Comparison of ENCODE assay signal across 25 cellular contexts in the genomic region with DNA sequence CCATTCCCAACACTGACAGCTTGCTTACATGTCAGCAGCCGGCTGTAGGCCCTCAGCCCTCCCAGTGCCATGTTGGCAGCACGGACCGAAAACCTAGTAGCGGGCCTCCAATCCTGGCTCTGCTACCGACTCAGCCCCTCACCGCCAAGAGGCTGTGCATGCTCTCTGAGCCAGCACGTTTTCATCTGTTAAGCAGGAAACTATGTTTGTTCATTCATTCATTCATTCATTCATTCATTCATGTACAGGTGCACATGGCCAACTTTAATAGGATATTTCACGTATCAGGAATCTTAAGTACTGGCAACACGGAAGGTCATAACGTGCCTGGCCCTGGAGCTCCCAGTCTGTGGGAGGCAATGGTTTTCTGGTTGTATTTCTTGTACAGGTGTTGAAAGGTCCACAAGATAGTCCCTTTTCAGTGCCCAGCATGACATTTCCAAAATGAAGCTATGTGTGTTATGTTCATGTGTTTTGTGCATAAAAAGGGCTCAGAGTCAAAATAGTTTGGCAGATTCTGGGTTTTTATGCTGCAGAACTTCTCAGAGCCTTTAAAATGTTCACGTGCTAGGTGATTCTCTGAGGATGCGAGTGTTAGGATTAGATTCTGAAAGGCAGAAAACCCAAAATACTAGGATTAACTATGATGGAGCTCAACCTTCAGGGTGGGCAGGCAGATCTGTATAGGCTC. TPM values are rescaled to one million over a fixed set of nuclear protein-coding genes. Genes with fewer than 3 reads are reported as not detected.
DNase-seq lines count a peak whose midpoint lies in the region; ATAC-seq, FAIRE-seq and TF ChIP-seq lines count a peak whose summit lies in the region.
"Had no signal": no experiment of that assay in that cellular context is flagged by ENCODE, and none has a peak within 500 bp of the region (broad histone marks: within the 10 kb centered on the region; RNA-seq: fewer than 3 reads in every experiment).

No MANE protein-coding gene starts in this region.

- no peak overlapping the region for H3K9ac ChIP-seq in GM12878 (ENCODE audit: control insufficient read depth, insufficient read depth, low read length)

- TF ChIP-seq CTCF in CD4-positive, alpha-beta T cell (IDR thresholded peaks at IDR 0.05), result no peak
- no peak for TF ChIP-seq CTCF in GM12878 (IDR thresholded peaks at IDR 0.05 in 2 of 3, conservative IDR thresholded peaks at IDR 0.05 in 1 of 3; ENCODE audit: control insufficient read depth in 2 of 3, extremely low read depth in 1 of 3, insufficient read depth in 1 of 3, low read depth in 3 of 3, low read length in 3 of 3)

- H4K20me1 ChIP-seq in GM12878 (ENCODE audit: control insufficient read depth, insufficient read depth), result no peaks in the 10 kb centered on the region

- no peaks in the 10 kb centered on the region for H3K27me3 Mint-ChIP-seq in activated CD4-positive, alpha-beta T cell treated with anti-CD3 and anti-CD28 coated beads, Interleukin-2, amount 10 ng/mL, durations not matched to agents 24 days and 14 days
- H3K27me3 Mint-ChIP-seq in activated CD4-positive, alpha-beta T cell treated with anti-CD3 and anti-CD28 coated beads, Interleukin-2, amount 10 ng/mL, durations not matched to agents 7 days and 5 days, result no peaks in the 10 kb centered on the region
- H3K27me3 Mint-ChIP-seq in CD4-positive, alpha-beta T cell, result no peaks in the 10 kb centered on the region
- H3K27me3 Mint-ChIP-seq in naive thymus-derived CD8-positive, alpha-beta T cell, result no peaks in the 10 kb centered on the region

- TF ChIP-seq POLR2A in GM12878 (IDR thresholded peaks at IDR 0.05; ENCODE audit: low read depth, low read length), result no peak

- SMC1A ChIA-PET in GM12878 (lab: Charles Lee; ENCODE audit: uncharacterized antibody, unreplicated experiment), result interaction anchor here (0.9 to 1.5 kb wide), 2 partner anchors 8 to 73 kb away, joined by 3 to 4 read pairs; no protein-coding TSS in a partner anchor

- peak overlapping the region; percentile 54 for H3K27ac Mint-ChIP-seq in activated CD4-positive, alpha-beta T cell treated with anti-CD3 and anti-CD28 coated beads, Interleukin-2, amount 10 ng/mL, durations not matched to agents 24 days and 14 days
- H3K27ac Mint-ChIP-seq in activated CD4-positive, alpha-beta T cell treated with anti-CD3 and anti-CD28 coated beads, Interleukin-2, amount 10 ng/mL, durations not matched to agents 7 days and 5 days, result no peak overlapping the region
- H3K27ac Mint-ChIP-seq in CD4-positive, alpha-beta T cell, result peak overlapping the region; percentile 68
- H3K27ac Mint-ChIP-seq in naive thymus-derived CD8-positive, alpha-beta T cell, result peak overlapping the region in 8 of 10 donors; percentile 15 to 88 (median 55)
- H3K27ac Mint-ChIP-seq: CD14-positive monocyte, GM23338 had no signal

- no peak for DNase-seq in activated CD4-positive, alpha-beta T cell treated with anti-CD3 and anti-CD28 coated beads, Interleukin-2, amount 10 ng/mL, durations not matched to agents 24 days and 14 days
- no peak for DNase-seq in activated CD4-positive, alpha-beta T cell treated with anti-CD3 and anti-CD28 coated beads, Interleukin-2, amount 10 ng/mL, durations not matched to agents 7 days and 5 days
- DNase-seq in CD4-positive, alpha-beta T cell, result no peak
- DNase-seq in GM12878 (ENCODE audit: low read depth, low spot score) (no peak), NCI-H82 (lab: John Stamatoyannopoulos, UW) (no peak), NCI-H1694 (lab: John Stamatoyannopoulos, UW) (no peak)
- DNase-seq in naive thymus-derived CD8-positive, alpha-beta T cell, result no peak
- DNase-seq in stimulated activated CD4-positive, alpha-beta T cell treated with anti-CD3 and anti-CD28 coated beads, Interleukin-2, amount 100 ng/mL, for 48 hours, result no peak
- DNase-seq: BE2C; DMS153; DND-41; KG1; MG63; NCI-H1105 treated with DMSO at 0.1 percent for 48 hours; NCI-H146; NCI-H2029; NCI-H446; NCI-H524 treated with DMSO at 0.1 percent for 48 hours; NCI-H774; NK-92 treated with Interleukin-12 subunit alpha and Interleukin-12 subunit beta, amount 100 ng/mL, for 24 hours; PC-3 had no signal

- no peak for ATAC-seq in CD4-positive, alpha-beta T cell (ENCODE audit: poor library complexity)
- no peak for ATAC-seq in GM12878
- ATAC-seq in naive thymus-derived CD8-positive, alpha-beta T cell, result no peak
- ATAC-seq: GM23338, PC-3 had no signal

- no peak overlapping the region for H3K4me3 Mint-ChIP-seq in activated CD4-positive, alpha-beta T cell treated with anti-CD3 and anti-CD28 coated beads, Interleukin-2, amount 10 ng/mL, durations not matched to agents 24 days and 14 days
- no peak overlapping the region for H3K4me3 Mint-ChIP-seq in activated CD4-positive, alpha-beta T cell treated with anti-CD3 and anti-CD28 coated beads, Interleukin-2, amount 10 ng/mL, durations not matched to agents 7 days and 5 days
- H3K4me3 Mint-ChIP-seq in CD4-positive, alpha-beta T cell, result no peak overlapping the region
- H3K4me3 Mint-ChIP-seq in naive thymus-derived CD8-positive, alpha-beta T cell, result no peak overlapping the region
- H3K4me3 Mint-ChIP-seq: CD14-positive monocyte, GM23338 had no signal

- H3K9me3 ChIP-seq in CD4-positive, alpha-beta T cell (ENCODE audit: control insufficient read depth, low read length), result no peaks in the 10 kb centered on the region
- H3K9me3 ChIP-seq in GM12878 (replicated peaks; ENCODE audit: control insufficient read depth, insufficient read depth, low read length), result no peaks in the 10 kb centered on the region
- H3K9me3 ChIP-seq: BE2C, HAP-1, MG63 had no signal

- TF ChIP-seq EP300 in GM12878 (IDR thresholded peaks at IDR 0.05; ENCODE audit: borderline replicate concordance in 1 of 2, control insufficient read depth in 1 of 2, low read depth in 2 of 2, low read length in 2 of 2), result no peak

- no peak overlapping the region for H3K4me2 ChIP-seq in GM12878 (ENCODE audit: control insufficient read depth, insufficient read depth)
- H3K4me2 ChIP-seq: GM23338 had no signal

- BruUV-seq in GM12878 (replicated peaks; lab: Mats Ljungman, UMichigan), result no TSS peak

- no peaks in the 10 kb centered on the region for H3K27me3 ChIP-seq in CD4-positive, alpha-beta T cell (ENCODE audit: control insufficient read depth, insufficient read depth, low read length)
- H3K27me3 ChIP-seq in GM12878 (replicated peaks in 1 of 2; ENCODE audit: control insufficient read depth in 2 of 2, insufficient read depth in 2 of 2, low read length in 1 of 2), result no peaks in the 10 kb centered on the region
- H3K27me3 ChIP-seq: BE2C, MG63 had no signal

- POLR2A ChIA-PET in activated CD4-positive, alpha-beta T cell treated with anti-CD3 and anti-CD28 coated beads, Interleukin-2, amount 10 ng/mL, durations not matched to agents 7 days and 5 days (lab: Charles Lee), result no interaction called here
- POLR2A ChIA-PET in CD4-positive, alpha-beta T cell (lab: Charles Lee), result interaction anchor here (0.8 to 2.9 kb wide), 5 partner anchors 8 to 48 kb away, joined by 3 to 14 read pairs (median 5); no protein-coding TSS in a partner anchor
- POLR2A ChIA-PET in GM12878 (lab: Charles Lee), result interaction anchor here (0.7 kb wide), 1 partner anchor 19 kb away, joined by 3 read pairs; no protein-coding TSS in a partner anchor
- POLR2A ChIA-PET in naive thymus-derived CD8-positive, alpha-beta T cell (lab: Charles Lee), result interaction anchor here (1.2 to 6.8 kb wide), 5 partner anchors 9 to 16 kb away, joined by 3 to 47 read pairs (median 7); no protein-coding TSS in a partner anchor

- RAD21 ChIA-PET in GM12878 (lab: Charles Lee; ENCODE audit: unreplicated experiment), result no interaction called here

- no peaks in the 10 kb centered on the region for H3K4me1 ChIP-seq in GM12878 (ENCODE audit: control insufficient read depth, insufficient read depth, low read length)
- H3K4me1 ChIP-seq: HAP-1 had no signal

- H3K36me3 ChIP-seq in GM12878 (ENCODE audit: control insufficient read depth in 2 of 2, insufficient read depth in 2 of 2, low read length in 1 of 2), result peaks cover 3% of the 10 kb centered on the region in 2 experiments; a peak in 3 of 4 replicates
- H3K36me3 ChIP-seq: BE2C, HAP-1, MG63 had no signal

- peaks cover 24% of the 10 kb centered on the region for H3K4me1 Mint-ChIP-seq in activated CD4-positive, alpha-beta T cell treated with anti-CD3 and anti-CD28 coated beads, Interleukin-2, amount 10 ng/mL, durations not matched to agents 24 days and 14 days
- peaks cover 29% of the 10 kb centered on the region for H3K4me1 Mint-ChIP-seq in activated CD4-positive, alpha-beta T cell treated with anti-CD3 and anti-CD28 coated beads, Interleukin-2, amount 10 ng/mL, durations not matched to agents 7 days and 5 days
- H3K4me1 Mint-ChIP-seq in CD4-positive, alpha-beta T cell (ENCODE audit: low read depth), result peaks cover 57% of the 10 kb centered on the region
- peaks cover 23 to 75% (median 54%) of the 10 kb centered on the region in 4 donors for H3K4me1 Mint-ChIP-seq in naive thymus-derived CD8-positive, alpha-beta T cell
- H3K4me1 Mint-ChIP-seq: GM23338 had no signal

- no peak for TF ChIP-seq RAD21 in GM12878 (IDR thresholded peaks at IDR 0.05; ENCODE audit: insufficient read depth, low read depth, low read length)

- peaks cover 40% of the 10 kb centered on the region for H3K36me3 Mint-ChIP-seq in activated CD4-positive, alpha-beta T cell treated with anti-CD3 and anti-CD28 coated beads, Interleukin-2, amount 10 ng/mL, durations not matched to agents 24 days and 14 days (ENCODE audit: low read depth)
- H3K36me3 Mint-ChIP-seq in activated CD4-positive, alpha-beta T cell treated with anti-CD3 and anti-CD28 coated beads, Interleukin-2, amount 10 ng/mL, durations not matched to agents 7 days and 5 days (ENCODE audit: low read depth), result peaks cover 50% of the 10 kb centered on the region
- H3K36me3 Mint-ChIP-seq in CD4-positive, alpha-beta T cell (ENCODE audit: low read depth), result peaks cover 84% of the 10 kb centered on the region
- peaks cover 0 to 58% (median 13%) of the 10 kb centered on the region in 3 donors for H3K36me3 Mint-ChIP-seq in naive thymus-derived CD8-positive, alpha-beta T cell

- in situ Hi-C loops in GM12878 (cut with MboI), result no loop called here

- H3K27ac ChIP-seq in CD4-positive, alpha-beta T cell (ENCODE audit: low read depth, low read length), result no peak overlapping the region
- no peak overlapping the region for H3K27ac ChIP-seq in GM12878 (ENCODE audit: control insufficient read depth, insufficient read depth)
- H3K27ac ChIP-seq: 22Rv1 had no signal

- no peak overlapping the region for H3K4me3 ChIP-seq in GM12878
- H3K4me3 ChIP-seq: GM23338, HAP-1, MG63 had no signal

- H3K9me3 Mint-ChIP-seq in activated CD4-positive, alpha-beta T cell treated with anti-CD3 and anti-CD28 coated beads, Interleukin-2, amount 10 ng/mL, durations not matched to agents 24 days and 14 days, result no peaks in the 10 kb centered on the region
- H3K9me3 Mint-ChIP-seq in activated CD4-positive, alpha-beta T cell treated with anti-CD3 and anti-CD28 coated beads, Interleukin-2, amount 10 ng/mL, durations not matched to agents 7 days and 5 days, result no peaks in the 10 kb centered on the region
- H3K9me3 Mint-ChIP-seq in CD4-positive, alpha-beta T cell, result no peaks in the 10 kb centered on the region
- no peaks in the 10 kb centered on the region for H3K9me3 Mint-ChIP-seq in naive thymus-derived CD8-positive, alpha-beta T cell
- H3K9me3 Mint-ChIP-seq: GM23338 had no signal

- intact Hi-C loops in activated CD4-positive, alpha-beta T cell treated with anti-CD3 and anti-CD28 coated beads, Interleukin-2, amount 10 ng/mL, durations not matched to agents 24 days and 14 days (cut with micrococcal nuclease), result no loop called here
- intact Hi-C loops in CD4-positive, alpha-beta T cell (cut with DNase I, micrococcal nuclease), result no loop called here
- intact Hi-C loops in GM12878 (cut with micrococcal nuclease; ENCODE audit: unreplicated experiment), result no loop called here

- H3K79me2 ChIP-seq in GM12878 (ENCODE audit: control insufficient read depth, insufficient read depth, low read length), result no peaks in the 10 kb centered on the region

- CTCF ChIA-PET in activated CD4-positive, alpha-beta T cell treated with anti-CD3 and anti-CD28 coated beads, Interleukin-2, amount 10 ng/mL, durations not matched to agents 7 days and 5 days (lab: Charles Lee), result interaction anchor here (0.5 to 2.0 kb wide), 7 partner anchors 12 to 104 kb away, joined by 3 to 7 read pairs (median 3); no protein-coding TSS in a partner anchor
- CTCF ChIA-PET in CD4-positive, alpha-beta T cell (lab: Charles Lee), result no interaction called here
- CTCF ChIA-PET in GM12878 (lab: Yijun Ruan, JAX), result interaction anchor here (0.5 to 0.7 kb wide), 2 partner anchors 58 to 265 kb away, joined by 3 read pairs; no protein-coding TSS in a partner anchor

- H2AFZ ChIP-seq in GM12878 (ENCODE audit: control insufficient read depth, low read depth, low read length), result no peak overlapping the region
- H2AFZ ChIP-seq: GM23338 had no signal

- 90% methylated on average over 12 of the region's 12 CpGs for WGBS in GM12878 (ENCODE audit: insufficient coverage, insufficient replicate concordance, low lambda C conversion rate, missing lambda C conversion rate)

- no peak for FAIRE-seq in GM12878 (lab: Jason Lieb, UNC)

RNA-seq across cellular contexts. Expression of gene SUSD3, which starts 17.7 kb away (rescaled TPM):
- 38.3 and 40.9 TPM in 2 replicates for total RNA-seq in activated CD4-positive, alpha-beta T cell treated with anti-CD3 and anti-CD28 coated beads, Interleukin-2, amount 10 ng/mL, durations not matched to agents 24 days and 14 days
- 10 to 100 TPM; 81.1 to 85.8 TPM for total RNA-seq in activated CD4-positive, alpha-beta T cell treated with anti-CD3 and anti-CD28 coated beads, Interleukin-2, amount 10 ng/mL, durations not matched to agents 7 days and 5 days
- total RNA-seq in CD4-positive, alpha-beta T cell, result 10 to 100 TPM; 33.9 to 35.6 TPM
- 27.9 and 29.6 TPM in 2 replicates for total RNA-seq in GM12878 (2013; cell fraction: nucleolus; rRNA removed)
- total RNA-seq in GM12878 (2014; rRNA removed) (61.6 and 65.6 TPM in 2 replicates), GM12878 (2014; rRNA removed; fragmentation: Illumina TruSeq; extraction: Trizol) (26.9 and 29.8 TPM in 2 replicates), GM12878 (2021) (37.6 and 39.8 TPM in 2 replicates)
- polyA plus RNA-seq in GM12878 (2011; ENCODE audit: low read depth), result 15.3 TPM
- polyA plus RNA-seq in GM12878 (2011; rRNA removed) (60.0 and 92.0 TPM in 2 replicates), GM12878 (2014; fragmentation: Illumina TruSeq; extraction: Trizol) (5.4 and 14.1 TPM in 2 replicates), GM12878 (2014; fragmentation: Nextera tagmentation; extraction: Ambion mirVana) (10 to 100 TPM in 1 of 2 experiments, 1 to 10 TPM in 1; 2.5 to 15.1 TPM), GM12878 (2014; rRNA removed) (72.4 and 79.6 TPM in 2 replicates), GM12878 (2016; fragmentation: Nextera tagmentation; extraction: Ambion mirVana) (10 to 100 TPM; 30.9 to 31.3 TPM)
- polyA plus RNA-seq in GM12878 (2011; cell fraction: cytosol; rRNA removed), result 129 and 170 TPM in 2 replicates
- 83.1 and 109 TPM in 2 replicates for polyA plus RNA-seq in GM12878 (2011; cell fraction: nucleus; rRNA removed)
- polyA plus RNA-seq in GM12878 (2012), result 25.7 and 33.6 TPM in 2 replicates
- polyA minus RNA-seq in GM12878 (2011; rRNA and poly(A)+ RNA removed), result 46.4 and 91.1 TPM in 2 replicates
- 31.3 and 42.8 TPM in 2 replicates for polyA minus RNA-seq in GM12878 (2011; cell fraction: cytosol; rRNA and poly(A)+ RNA removed)
- 11.1 and 14.0 TPM in 2 replicates for polyA minus RNA-seq in GM12878 (2011; cell fraction: nucleus; rRNA and poly(A)+ RNA removed)
- total RNA-seq in naive thymus-derived CD8-positive, alpha-beta T cell, result 10 to 100 TPM; 62.1 to 64.0 TPM
- 100 to 1,000 TPM in 2 of 3 donors, 10 to 100 TPM in 1; 86.7 to 208 (median 145) TPM for polyA plus RNA-seq in naive thymus-derived CD8-positive, alpha-beta T cell

RNA-seq across cellular contexts. Expression of gene CARD19, which starts 19.8 kb away (rescaled TPM):
- 44.0 TPM in 2 replicates for total RNA-seq in activated CD4-positive, alpha-beta T cell treated with anti-CD3 and anti-CD28 coated beads, Interleukin-2, amount 10 ng/mL, durations not matched to agents 24 days and 14 days
- 10 to 100 TPM; 40.3 to 42.6 TPM for total RNA-seq in activated CD4-positive, alpha-beta T cell treated with anti-CD3 and anti-CD28 coated beads, Interleukin-2, amount 10 ng/mL, durations not matched to agents 7 days and 5 days
- 10 to 100 TPM; 38.8 to 39.2 TPM for total RNA-seq in CD4-positive, alpha-beta T cell
- 9.7 and 10.4 TPM in 2 replicates for total RNA-seq in GM12878 (2013; cell fraction: nucleolus; rRNA removed)
- total RNA-seq in GM12878 (2014; rRNA removed) (40.8 and 41.6 TPM in 2 replicates), GM12878 (2014; rRNA removed; fragmentation: Illumina TruSeq; extraction: Trizol) (12.0 and 13.3 TPM in 2 replicates), GM12878 (2021) (21.6 and 21.8 TPM in 2 replicates)
- polyA plus RNA-seq in GM12878 (2011; ENCODE audit: low read depth), result 4.0 TPM
- polyA plus RNA-seq in GM12878 (2011; rRNA removed) (8.6 and 18.3 TPM in 2 replicates), GM12878 (2014; fragmentation: Illumina TruSeq; extraction: Trizol) (0.49 and 6.3 TPM in 2 replicates), GM12878 (2014; fragmentation: Nextera tagmentation; extraction: Ambion mirVana) (1 to 10 TPM in 1 of 2 experiments, under 1 TPM in 1; 0.61 to 3.3 TPM), GM12878 (2014; rRNA removed) (38.8 and 44.1 TPM in 2 replicates), GM12878 (2016; fragmentation: Nextera tagmentation; extraction: Ambion mirVana) (10 to 100 TPM; 23.3 to 27.7 TPM)
- 34.4 and 49.8 TPM in 2 replicates for polyA plus RNA-seq in GM12878 (2011; cell fraction: cytosol; rRNA removed)
- polyA plus RNA-seq in GM12878 (2011; cell fraction: nucleus; rRNA removed), result 47.7 and 53.9 TPM in 2 replicates
- polyA plus RNA-seq in GM12878 (2012), result 11.9 and 12.2 TPM in 2 replicates
- 7.7 and 10.7 TPM in 2 replicates for polyA minus RNA-seq in GM12878 (2011; rRNA and poly(A)+ RNA removed)
- polyA minus RNA-seq in GM12878 (2011; cell fraction: cytosol; rRNA and poly(A)+ RNA removed), result 6.0 and 6.9 TPM in 2 replicates
- 6.8 and 12.7 TPM in 2 replicates for polyA minus RNA-seq in GM12878 (2011; cell fraction: nucleus; rRNA and poly(A)+ RNA removed)
- 10 to 100 TPM; 68.9 to 71.2 TPM for total RNA-seq in naive thymus-derived CD8-positive, alpha-beta T cell
- polyA plus RNA-seq in naive thymus-derived CD8-positive, alpha-beta T cell, result 10 to 100 TPM; 56.3 to 62.9 (median 56.9) TPM

RNA-seq across cellular contexts. Expression of gene NINJ1, which starts 57.8 kb away (rescaled TPM):
- total RNA-seq in activated CD4-positive, alpha-beta T cell treated with anti-CD3 and anti-CD28 coated beads, Interleukin-2, amount 10 ng/mL, durations not matched to agents 24 days and 14 days, result 103 and 110 TPM in 2 replicates
- 10 to 100 TPM; 29.5 to 29.9 TPM for total RNA-seq in activated CD4-positive, alpha-beta T cell treated with anti-CD3 and anti-CD28 coated beads, Interleukin-2, amount 10 ng/mL, durations not matched to agents 7 days and 5 days
- 10 to 100 TPM; 87.8 to 87.9 TPM for total RNA-seq in CD4-positive, alpha-beta T cell
- 38.5 and 41.6 TPM in 2 replicates for total RNA-seq in GM12878 (2013; cell fraction: nucleolus; rRNA removed)
- 18.6 and 23.0 TPM in 2 replicates for total RNA-seq in GM12878 (2014; rRNA removed)
- 8.0 TPM in 2 replicates for total RNA-seq in GM12878 (2014; rRNA removed; fragmentation: Illumina TruSeq; extraction: Trizol)
- 15.1 and 16.6 TPM in 2 replicates for total RNA-seq in GM12878 (2021)
- 13.3 TPM for polyA plus RNA-seq in GM12878 (2011; ENCODE audit: low read depth)
- polyA plus RNA-seq in GM12878 (2011; rRNA removed), result 12.7 and 33.5 TPM in 2 replicates
- polyA plus RNA-seq in GM12878 (2011; cell fraction: cytosol; rRNA removed), result 55.7 and 66.8 TPM in 2 replicates
- polyA plus RNA-seq in GM12878 (2011; cell fraction: nucleus; rRNA removed), result 48.8 and 50.5 TPM in 2 replicates
- 25.3 and 27.1 TPM in 2 replicates for polyA plus RNA-seq in GM12878 (2012)
- polyA plus RNA-seq in GM12878 (2014; fragmentation: Illumina TruSeq; extraction: Trizol), result 2.5 and 8.7 TPM in 2 replicates
- polyA plus RNA-seq in GM12878 (2014; fragmentation: Nextera tagmentation; extraction: Ambion mirVana), result 1 to 10 TPM in 1 of 2 experiments, under 1 TPM in 1; 0.64 to 2.5 TPM
- 23.7 and 27.5 TPM in 2 replicates for polyA plus RNA-seq in GM12878 (2014; rRNA removed)
- polyA plus RNA-seq in GM12878 (2016; fragmentation: Nextera tagmentation; extraction: Ambion mirVana), result 10 to 100 TPM; 19.1 to 19.3 TPM
- 21.6 and 36.2 TPM in 2 replicates for polyA minus RNA-seq in GM12878 (2011; rRNA and poly(A)+ RNA removed)
- 14.6 and 15.7 TPM in 2 replicates for polyA minus RNA-seq in GM12878 (2011; cell fraction: cytosol; rRNA and poly(A)+ RNA removed)
- polyA minus RNA-seq in GM12878 (2011; cell fraction: nucleus; rRNA and poly(A)+ RNA removed), result 8.0 and 14.3 TPM in 2 replicates
- 10 to 100 TPM; 33.8 to 35.6 TPM for total RNA-seq in naive thymus-derived CD8-positive, alpha-beta T cell
- 10 to 100 TPM; 78.5 to 97.6 (median 96.0) TPM for polyA plus RNA-seq in naive thymus-derived CD8-positive, alpha-beta T cell
